ENCODE assay signal across 8 cellular contexts in the genomic region with DNA sequence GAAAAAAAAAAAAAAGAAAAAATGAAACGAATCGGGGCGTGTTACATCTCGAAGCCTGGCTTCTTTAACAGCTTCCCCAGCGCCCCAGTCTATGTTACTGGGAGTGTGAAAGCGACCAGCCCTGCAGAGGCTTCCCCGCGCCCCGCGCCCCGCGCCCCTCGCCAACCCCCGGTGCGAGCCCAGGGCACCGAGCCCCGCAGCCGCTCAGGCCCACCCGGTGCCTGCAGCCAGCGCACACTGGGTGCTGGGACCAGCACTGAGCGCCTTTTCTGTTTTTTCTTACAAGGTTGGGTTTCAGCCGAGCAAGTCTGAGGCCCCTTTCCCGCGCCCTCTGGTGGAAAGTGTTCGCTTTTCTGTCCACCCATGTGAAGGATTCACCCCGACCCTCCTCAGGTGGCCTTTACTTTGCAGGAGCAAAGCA. TPM values are rescaled to one million over a fixed set of nuclear protein-coding genes. Genes with fewer than 3 reads are reported as not detected.
DNase-seq lines count a peak whose midpoint lies in the region; ATAC-seq and TF ChIP-seq lines count a peak whose summit lies in the region.

No MANE protein-coding gene starts in this region.

- CTCF ChIA-PET in AG04449 (lab: Yijun Ruan, JAX), result interaction anchor here (0.7 to 3.2 kb wide), 14 partner anchors 10 to 466 kb away, joined by 3 to 38 read pairs (median 6); no protein-coding TSS in a partner anchor

- POLR2A ChIA-PET in AG04449 (lab: Yijun Ruan, JAX), result no interaction called here

- no peak for TF ChIP-seq EP300 in tibial nerve (IDR thresholded peaks at IDR 0.05)

- no peaks in the 10 kb centered on the region for H3K79me2 ChIP-seq in fibroblast of lung (ENCODE audit: control insufficient read depth, insufficient read depth, low read length)

- peak; percentile 63 for ATAC-seq in omental fat pad (ENCODE audit: low FRiP score)

- no peak overlapping the region for H2AFZ ChIP-seq in fibroblast of lung (ENCODE audit: low read length)

- H3K36me3 ChIP-seq in fibroblast of lung (ENCODE audit: control insufficient read depth, insufficient read depth, low read length) (no peaks in the 10 kb centered on the region), tibial nerve (no peaks in the 10 kb centered on the region)

- H3K27ac ChIP-seq in fibroblast of lung (ENCODE audit: insufficient read depth, low read length) (no peak overlapping the region), tibial nerve (peak overlapping the region in 1 of 4 donors; percentile 29)

- no peak overlapping the region for H3K9ac ChIP-seq in fibroblast of lung (ENCODE audit: insufficient read depth, low read length)

- DNase-seq in AG04449 (ENCODE audit: low read depth, low spot score) (no peak), GM20000 (ENCODE audit: low spot score) (peak; percentile 54), NCI-H460 (ENCODE audit: extremely low read depth, low read depth) (peak; percentile 61), activated T-cell treated with anti-CD3 and anti-CD28 coated beads for 1 hour (ENCODE audit: low read depth) (peak; percentile 53), fibroblast of lung (ENCODE audit: low read depth in 2 of 2) (peak; percentile 14 to 36), omental fat pad (ENCODE audit: low spot score) (peak; percentile 44), tibial nerve (ENCODE audit: low spot score in 2 of 2) (peak in 1 of 2 donors; percentile 70), cortex of kidney (lab: John Stamatoyannopoulos, UW) (no peak)

- H3K27me3 ChIP-seq in fibroblast of lung (ENCODE audit: control insufficient read depth, insufficient read depth, low read length) (no peaks in the 10 kb centered on the region), tibial nerve (no peaks in the 10 kb centered on the region)

- H3K4me3 ChIP-seq in AG04449 (ENCODE audit: low read depth, low read length), result no peak overlapping the region
- H3K4me3 ChIP-seq in fibroblast of lung (replicated peaks in 1 of 4; ENCODE audit: control extremely low read depth in 1 of 4, insufficient read depth in 1 of 4, low read depth in 3 of 4, low read length in 4 of 4), result peak overlapping the region in 1 of 4 experiments; percentile 51
- peak overlapping the region in 2 of 4 donors; percentile 17 to 56 for H3K4me3 ChIP-seq in tibial nerve

- TF ChIP-seq CTCF in AG04449 (IDR thresholded peaks at IDR 0.05; ENCODE audit: insufficient read depth, low read length, missing control alignments), result peak; percentile 49
- TF ChIP-seq CTCF in GM20000 (IDR thresholded peaks at IDR 0.05; ENCODE audit: extremely low read depth, missing control alignments), result no peak
- peak; percentile 54 to 59 for TF ChIP-seq CTCF in fibroblast of lung (conservative IDR thresholded peaks at IDR 0.05 in 1 of 2, IDR thresholded peaks at IDR 0.05 in 1 of 2; ENCODE audit: low read depth in 1 of 2, low read length in 2 of 2)
- no peak for TF ChIP-seq CTCF in omental fat pad (IDR thresholded peaks at IDR 0.05)
- peak; percentile 42 to 55 (median 44) for TF ChIP-seq CTCF in tibial nerve (IDR thresholded peaks at IDR 0.05)

- H3K9me3 ChIP-seq in fibroblast of lung (ENCODE audit: control insufficient read depth, insufficient read depth, low read depth, low read length) (no peaks in the 10 kb centered on the region), tibial nerve (no peaks in the 10 kb centered on the region)

- H3K4me1 ChIP-seq in fibroblast of lung (ENCODE audit: control insufficient read depth, extremely low read depth, insufficient read depth, low read length), result no peaks in the 10 kb centered on the region
- peaks cover 0 to 13% (median 5%) of the 10 kb centered on the region in 4 donors for H3K4me1 ChIP-seq in tibial nerve

- H4K20me1 ChIP-seq in fibroblast of lung (ENCODE audit: control insufficient read depth, extremely low read depth, insufficient read depth, low read length), result no peaks in the 10 kb centered on the region

- TF ChIP-seq POLR2A in tibial nerve (IDR thresholded peaks at IDR 0.05), result no peak

- H3K4me2 ChIP-seq in fibroblast of lung (ENCODE audit: extremely low read depth, insufficient read depth, low read length), result no peak overlapping the region

- 20 to 45% methylated on average over 26 of the region's 26 CpGs for WGBS in tibial nerve, 2 donors

RNA-seq across cellular contexts. Expression of a gene that starts 42.1 kb away (rescaled TPM):
- total RNA-seq in NCI-H460 (2014; rRNA removed; shearing (Covaris generic)), result 28.1 and 30.2 TPM in 2 replicates
- polyA plus RNA-seq in NCI-H460 (2014; cell fraction: nucleus; rRNA removed), result 59.5 and 63.1 TPM in 2 replicates
- total RNA-seq in fibroblast of lung (17.7 and 20.0 TPM in 2 replicates), omental fat pad (10 to 100 TPM; 18.8 to 31.5 (median 26.6) TPM), tibial nerve (10 to 100 TPM; 37.5 to 60.6 (median 51.6) TPM)
- 10.0 and 10.6 TPM in 2 replicates for polyA plus RNA-seq in fibroblast of lung
- 13.0 and 14.2 TPM in 2 replicates for polyA plus RNA-seq in fibroblast of lung (2012)
- polyA minus RNA-seq in fibroblast of lung (ENCODE audit: low replicate concordance), result 23.0 and 25.8 TPM in 2 replicates

RNA-seq across cellular contexts. Expression of a gene that starts 42.2 kb away (rescaled TPM):
- total RNA-seq in NCI-H460 (2014; rRNA removed; shearing (Covaris generic)), result not detected in 2 replicates
- polyA plus RNA-seq in NCI-H460 (2014; cell fraction: nucleus; rRNA removed), result not detected in 2 replicates
- total RNA-seq in fibroblast of lung (under 0.01 TPM in 1 of 2 replicates, not detected in the other), omental fat pad (10 to 100 TPM in 3 of 4 donors, 1 to 10 TPM in 1; 7.1 to 17.7 (median 14.4) TPM), tibial nerve (1 to 10 TPM; 1.3 to 4.9 (median 3.1) TPM)
- 0.07 and 0.08 TPM in 2 replicates for polyA plus RNA-seq in fibroblast of lung
- 0.08 TPM in 1 of 2 replicates, not detected in the other for polyA plus RNA-seq in fibroblast of lung (2012)
- polyA minus RNA-seq in fibroblast of lung (ENCODE audit: low replicate concordance), result not detected in 2 replicates

Comparison
In these comparisons a context has a peak if more than half of its experiments do, and no peak if none do; other contexts are left out.
1. DNase-seq: peak in GM20000 (single experiment), NCI-H460 (single experiment), activated T-cell treated with anti-CD3 and anti-CD28 coated beads for 1 hour (single experiment), fibroblast of lung (2 of 2) and omental fat pad (single experiment); none in AG04449 (single experiment) and cortex of kidney (single experiment).
2. CTCF ChIP-seq: peak in AG04449 (single experiment), fibroblast of lung (2 of 2) and tibial nerve (5 of 5); none in GM20000 (single experiment) and omental fat pad (0 of 3).